Comparison of ENCODE assay signal across 1 cellular context in the genomic region with DNA sequence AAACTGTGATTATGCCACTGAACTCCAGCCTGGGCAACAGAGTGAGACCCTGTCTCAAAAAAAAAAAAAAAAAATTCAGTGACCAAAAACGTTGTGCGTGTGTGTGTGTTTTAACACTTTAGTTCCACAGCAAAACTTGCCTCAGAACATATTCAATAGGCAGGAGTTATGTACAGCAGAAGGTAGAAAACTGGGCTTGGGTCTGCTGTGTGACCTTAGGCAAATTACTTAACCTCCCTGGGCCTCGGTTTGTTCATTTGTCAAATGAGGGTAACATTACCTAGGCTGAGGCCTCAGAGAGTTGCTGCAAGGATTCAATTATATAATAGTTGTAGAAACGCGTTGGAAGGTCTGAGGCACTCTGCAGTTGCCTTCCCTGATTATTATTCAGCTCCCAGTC.
A peak's percentile ranks its signal among the peaks of the same experiment; 100 is the strongest.
TF ChIP-seq lines count a peak whose summit lies in the region.

No MANE protein-coding gene starts in this region.

TF ChIP-seq in A549, 52 proteins besides CTCF, POLR2A, EP300 and RAD21 (continued from another document):
- TF ChIP-seq ZFP36 (IDR thresholded peaks at IDR 0.05; ENCODE audit: borderline replicate concordance, partially characterized antibody) (peak; percentile 66), KDM1A (IDR thresholded peaks at IDR 0.05; ENCODE audit: low read depth) (peak; percentile 88)
